In the genomic region with DNA sequence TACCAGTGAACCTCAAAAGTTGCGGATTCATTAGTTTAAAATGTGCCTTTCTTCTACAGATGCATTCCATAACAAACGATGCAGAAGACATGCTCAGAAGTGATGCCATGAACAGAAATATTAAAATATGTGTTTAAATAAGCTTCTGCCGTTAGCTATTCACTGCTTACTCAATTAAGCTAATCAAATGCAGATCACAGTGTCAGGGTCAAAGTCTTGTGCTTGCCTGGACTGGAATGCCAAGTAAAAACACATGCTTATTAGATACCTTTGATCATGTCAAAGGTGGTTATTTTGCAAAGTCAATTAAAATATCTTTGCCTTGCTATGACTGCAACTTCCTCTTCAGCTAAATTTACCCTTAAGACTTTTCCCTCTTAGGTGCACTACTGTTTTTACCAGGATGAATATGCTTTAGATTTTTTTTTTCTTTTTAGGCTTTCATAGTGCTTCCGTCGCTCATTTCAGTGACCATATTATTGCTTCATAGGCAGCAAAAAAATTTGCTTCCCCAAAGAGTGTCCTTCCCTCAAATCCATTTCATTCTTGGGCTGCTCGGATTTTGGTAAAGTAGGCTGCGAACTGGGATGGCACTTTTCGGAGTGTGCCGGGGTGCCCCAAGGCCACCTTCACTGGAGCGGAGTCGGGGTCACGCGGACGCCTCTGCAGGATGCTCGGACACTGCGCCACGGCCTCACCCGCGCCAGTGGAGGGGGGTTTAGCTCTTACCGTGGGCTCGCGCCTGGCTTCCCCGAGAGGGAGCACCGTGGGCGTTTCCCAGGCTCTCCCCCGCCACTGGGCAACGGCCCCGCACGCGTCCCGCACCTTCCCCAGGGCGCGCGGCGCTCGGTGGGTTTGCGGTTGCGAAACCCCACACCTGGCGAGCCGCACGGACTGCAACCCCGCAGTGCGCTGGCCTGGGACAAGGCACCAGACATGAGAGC, we compare ENCODE assay signal across 8 cellular contexts. TPM values are rescaled to one million over a fixed set of nuclear protein-coding genes. Genes with fewer than 3 reads are reported as not detected.
DNase-seq lines count a peak whose midpoint lies in the region; TF ChIP-seq lines count a peak whose summit lies in the region.

No MANE protein-coding gene starts in this region.

- H3K36me3 Mint-ChIP-seq in activated T-helper 1 cell treated with anti-CD3 and anti-CD28 coated beads, Interleukin-12 subunit alpha, Interleukin-12 subunit beta, Interleukin-2, Interleukin-4 antibody, amounts not matched to agents 30 ng/mL and 10 ng/mL and 1 ng/mL, durations not matched to agents 14 hours and 24 hours and 36 hours (ENCODE audit: low read depth) = no peaks in the 10 kb centered on the region

- H3K4me3 ChIP-seq in Jurkat, Clone E6-1 (ENCODE audit: low read length) = peak overlapping the region; percentile 78
- H3K4me3 ChIP-seq in cardiac muscle cell = peak overlapping the region; percentile 99

- peaks cover 13% of the 10 kb centered on the region for H3K4me1 Mint-ChIP-seq in activated T-helper 1 cell treated with anti-CD3 and anti-CD28 coated beads, Interleukin-12 subunit alpha, Interleukin-12 subunit beta, Interleukin-2, Interleukin-4 antibody, amounts not matched to agents 30 ng/mL and 10 ng/mL and 1 ng/mL, durations not matched to agents 14 hours and 24 hours and 36 hours (ENCODE audit: low read depth)

- peak overlapping the region; percentile 81 for H3K4me3 Mint-ChIP-seq in activated T-helper 1 cell treated with anti-CD3 and anti-CD28 coated beads, Interleukin-12 subunit alpha, Interleukin-12 subunit beta, Interleukin-2, Interleukin-4 antibody, amounts not matched to agents 30 ng/mL and 10 ng/mL and 1 ng/mL, durations not matched to agents 14 hours and 24 hours and 36 hours

- peaks cover 9% of the 10 kb centered on the region for H3K4me1 ChIP-seq in cardiac muscle cell (ENCODE audit: low read depth)

- peak; percentile 9 for DNase-seq in activated naive CD4-positive, alpha-beta T cell treated with Interleukin-2 at 50 U/mL for 16 hours
- no peak for DNase-seq in activated naive CD4-positive, alpha-beta T cell (lab: John Stamatoyannopoulos, UW)
- DNase-seq in Jurkat, Clone E6-1 (ENCODE audit: low read depth, low spot score) = no peak
- DNase-seq in activated T-helper 1 cell treated with anti-CD3 and anti-CD28 coated beads, Interleukin-12 subunit alpha, Interleukin-12 subunit beta, Interleukin-2, Interleukin-4 antibody, amounts not matched to agents 30 ng/mL and 10 ng/mL and 1 ng/mL, durations not matched to agents 14 hours and 24 hours and 36 hours (ENCODE audit: low spot score) = no peak
- peak in 1 of 2 donors; percentile 12 for DNase-seq in cardiac muscle cell (ENCODE audit: low read depth in 1 of 2, low spot score in 1 of 2)
- peak in 7 of 10 donors; percentile 25 to 91 (median 59) for DNase-seq in posterior cingulate gyrus
- no peak for DNase-seq in NCI-H524 (lab: John Stamatoyannopoulos, UW)
- no peak for DNase-seq in GDM1 (lab: John Stamatoyannopoulos, UW)

- peaks cover 16% of the 10 kb centered on the region for H3K27me3 Mint-ChIP-seq in activated T-helper 1 cell treated with anti-CD3 and anti-CD28 coated beads, Interleukin-12 subunit alpha, Interleukin-12 subunit beta, Interleukin-2, Interleukin-4 antibody, amounts not matched to agents 30 ng/mL and 10 ng/mL and 1 ng/mL, durations not matched to agents 14 hours and 24 hours and 36 hours (ENCODE audit: insufficient read depth)

- TF ChIP-seq CTCF in cardiac muscle cell (IDR thresholded peaks at IDR 0.05; ENCODE audit: low read depth, low read length) = no peak

- H3K27ac ChIP-seq in cardiac muscle cell = no peak overlapping the region

- no peak overlapping the region for H3K27ac Mint-ChIP-seq in activated T-helper 1 cell treated with anti-CD3 and anti-CD28 coated beads, Interleukin-12 subunit alpha, Interleukin-12 subunit beta, Interleukin-2, Interleukin-4 antibody, amounts not matched to agents 30 ng/mL and 10 ng/mL and 1 ng/mL, durations not matched to agents 14 hours and 24 hours and 36 hours

- H3K9me3 Mint-ChIP-seq in activated T-helper 1 cell treated with anti-CD3 and anti-CD28 coated beads, Interleukin-12 subunit alpha, Interleukin-12 subunit beta, Interleukin-2, Interleukin-4 antibody, amounts not matched to agents 30 ng/mL and 10 ng/mL and 1 ng/mL, durations not matched to agents 14 hours and 24 hours and 36 hours = no peaks in the 10 kb centered on the region

- intact Hi-C loops in activated T-helper 1 cell treated with anti-CD3 and anti-CD28 coated beads, Interleukin-12 subunit alpha, Interleukin-12 subunit beta, Interleukin-2, Interleukin-4 antibody, amounts not matched to agents 30 ng/mL and 10 ng/mL and 1 ng/mL, durations not matched to agents 14 hours and 24 hours and 36 hours (cut with micrococcal nuclease) = loop anchor here (1.0 kb wide), 2 partner anchors 19 to 36 kb away; partner anchors contain the start of gene TASOR2
- intact Hi-C loops in posterior cingulate gyrus (cut with DNase I) = no loop called here

- H3K9me3 ChIP-seq in cardiac muscle cell (ENCODE audit: low read depth) = no peaks in the 10 kb centered on the region

- H3K36me3 ChIP-seq in cardiac muscle cell = no peaks in the 10 kb centered on the region

- H3K27me3 ChIP-seq in cardiac muscle cell = peaks cover 6% of the 10 kb centered on the region

RNA-seq across cellular contexts. Expression of gene ASB13, which starts 0.7 kb away (rescaled TPM):
- polyA plus RNA-seq in Jurkat, Clone E6-1 (2012; ENCODE audit: insufficient read depth, insufficient read length) = 21.7 TPM
- 12.7 and 14.6 TPM in 2 replicates for total RNA-seq in activated T-helper 1 cell treated with anti-CD3 and anti-CD28 coated beads, Interleukin-12 subunit alpha, Interleukin-12 subunit beta, Interleukin-2, Interleukin-4 antibody, amounts not matched to agents 30 ng/mL and 10 ng/mL and 1 ng/mL, durations not matched to agents 14 hours and 24 hours and 36 hours
- total RNA-seq in cardiac muscle cell = 18.3 and 20.6 TPM in 2 replicates
- polyA plus RNA-seq in cardiac muscle cell = 14.4 and 30.4 TPM in 2 replicates

RNA-seq across cellular contexts. Expression of gene TASOR2, which starts 19.0 kb away (rescaled TPM):
- 19.0 TPM for polyA plus RNA-seq in Jurkat, Clone E6-1 (2012; ENCODE audit: insufficient read depth, insufficient read length)
- 89.2 and 90.9 TPM in 2 replicates for total RNA-seq in activated T-helper 1 cell treated with anti-CD3 and anti-CD28 coated beads, Interleukin-12 subunit alpha, Interleukin-12 subunit beta, Interleukin-2, Interleukin-4 antibody, amounts not matched to agents 30 ng/mL and 10 ng/mL and 1 ng/mL, durations not matched to agents 14 hours and 24 hours and 36 hours
- 37.8 TPM in 2 replicates for total RNA-seq in cardiac muscle cell
- 17.8 and 23.5 TPM in 2 replicates for polyA plus RNA-seq in cardiac muscle cell

Comparison
In these comparisons a context has a peak if more than half of its experiments do, and no peak if none do; other contexts are left out.
1. DNase-seq: peak in activated naive CD4-positive, alpha-beta T cell treated with Interleukin-2 at 50 U/mL for 16 hours (single experiment) and posterior cingulate gyrus (7 of 10); none in activated naive CD4-positive, alpha-beta T cell (0 of 4), Jurkat, Clone E6-1 (single experiment), activated T-helper 1 cell treated with anti-CD3 and anti-CD28 coated beads, Interleukin-12 subunit alpha, Interleukin-12 subunit beta, Interleukin-2, Interleukin-4 antibody, amounts not matched to agents 30 ng/mL and 10 ng/mL and 1 ng/mL, durations not matched to agents 14 hours and 24 hours and 36 hours (single experiment), NCI-H524 (0 of 2) and GDM1 (single experiment).